In the genomic region with DNA sequence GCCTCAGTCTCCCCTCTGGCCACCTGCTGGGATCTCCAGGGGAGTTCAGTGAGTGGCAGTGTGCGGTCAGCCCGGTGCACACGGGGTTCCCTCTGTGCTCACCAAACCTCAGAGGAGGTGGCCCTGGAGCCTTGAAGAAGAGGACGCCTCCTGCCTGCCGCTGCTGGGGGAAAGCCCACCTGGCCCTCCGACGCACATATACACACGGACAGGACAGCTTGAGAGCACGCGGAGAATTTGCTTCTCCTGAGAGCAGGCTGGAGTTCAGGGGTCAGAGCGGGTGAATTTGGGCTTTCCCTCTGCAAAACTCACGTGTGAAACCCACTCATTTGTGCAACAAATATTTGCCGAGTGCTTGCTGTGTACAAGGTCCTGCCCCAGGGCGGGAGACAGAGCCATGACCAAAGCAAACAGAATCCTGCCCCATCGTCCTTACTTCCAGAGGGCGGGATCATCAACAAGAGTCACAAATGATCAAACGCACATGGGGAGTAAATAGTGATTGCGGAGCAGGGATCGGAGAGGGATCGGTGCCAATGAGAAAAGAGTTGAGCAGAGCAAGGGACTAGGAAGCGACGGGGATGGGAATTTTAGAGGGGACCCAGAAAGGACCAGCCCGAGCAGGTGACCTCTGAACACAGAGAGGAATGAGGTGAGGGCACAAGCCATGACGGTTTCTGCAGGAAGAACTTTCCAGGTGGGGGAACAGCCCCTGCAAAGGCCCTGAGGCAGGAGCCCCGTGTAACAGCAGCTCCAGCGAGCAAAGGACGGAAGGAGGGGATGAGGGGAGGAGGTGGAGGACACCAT, we compare ENCODE assay signal across 1 cellular context.
TF ChIP-seq lines count a peak whose summit lies in the region.

No MANE protein-coding gene starts in this region.

TF ChIP-seq in HepG2, 621 proteins besides CTCF, POLR2A, EP300 and RAD21 (continued from another document and continues in another):
- TF ChIP-seq, protein P1, sequence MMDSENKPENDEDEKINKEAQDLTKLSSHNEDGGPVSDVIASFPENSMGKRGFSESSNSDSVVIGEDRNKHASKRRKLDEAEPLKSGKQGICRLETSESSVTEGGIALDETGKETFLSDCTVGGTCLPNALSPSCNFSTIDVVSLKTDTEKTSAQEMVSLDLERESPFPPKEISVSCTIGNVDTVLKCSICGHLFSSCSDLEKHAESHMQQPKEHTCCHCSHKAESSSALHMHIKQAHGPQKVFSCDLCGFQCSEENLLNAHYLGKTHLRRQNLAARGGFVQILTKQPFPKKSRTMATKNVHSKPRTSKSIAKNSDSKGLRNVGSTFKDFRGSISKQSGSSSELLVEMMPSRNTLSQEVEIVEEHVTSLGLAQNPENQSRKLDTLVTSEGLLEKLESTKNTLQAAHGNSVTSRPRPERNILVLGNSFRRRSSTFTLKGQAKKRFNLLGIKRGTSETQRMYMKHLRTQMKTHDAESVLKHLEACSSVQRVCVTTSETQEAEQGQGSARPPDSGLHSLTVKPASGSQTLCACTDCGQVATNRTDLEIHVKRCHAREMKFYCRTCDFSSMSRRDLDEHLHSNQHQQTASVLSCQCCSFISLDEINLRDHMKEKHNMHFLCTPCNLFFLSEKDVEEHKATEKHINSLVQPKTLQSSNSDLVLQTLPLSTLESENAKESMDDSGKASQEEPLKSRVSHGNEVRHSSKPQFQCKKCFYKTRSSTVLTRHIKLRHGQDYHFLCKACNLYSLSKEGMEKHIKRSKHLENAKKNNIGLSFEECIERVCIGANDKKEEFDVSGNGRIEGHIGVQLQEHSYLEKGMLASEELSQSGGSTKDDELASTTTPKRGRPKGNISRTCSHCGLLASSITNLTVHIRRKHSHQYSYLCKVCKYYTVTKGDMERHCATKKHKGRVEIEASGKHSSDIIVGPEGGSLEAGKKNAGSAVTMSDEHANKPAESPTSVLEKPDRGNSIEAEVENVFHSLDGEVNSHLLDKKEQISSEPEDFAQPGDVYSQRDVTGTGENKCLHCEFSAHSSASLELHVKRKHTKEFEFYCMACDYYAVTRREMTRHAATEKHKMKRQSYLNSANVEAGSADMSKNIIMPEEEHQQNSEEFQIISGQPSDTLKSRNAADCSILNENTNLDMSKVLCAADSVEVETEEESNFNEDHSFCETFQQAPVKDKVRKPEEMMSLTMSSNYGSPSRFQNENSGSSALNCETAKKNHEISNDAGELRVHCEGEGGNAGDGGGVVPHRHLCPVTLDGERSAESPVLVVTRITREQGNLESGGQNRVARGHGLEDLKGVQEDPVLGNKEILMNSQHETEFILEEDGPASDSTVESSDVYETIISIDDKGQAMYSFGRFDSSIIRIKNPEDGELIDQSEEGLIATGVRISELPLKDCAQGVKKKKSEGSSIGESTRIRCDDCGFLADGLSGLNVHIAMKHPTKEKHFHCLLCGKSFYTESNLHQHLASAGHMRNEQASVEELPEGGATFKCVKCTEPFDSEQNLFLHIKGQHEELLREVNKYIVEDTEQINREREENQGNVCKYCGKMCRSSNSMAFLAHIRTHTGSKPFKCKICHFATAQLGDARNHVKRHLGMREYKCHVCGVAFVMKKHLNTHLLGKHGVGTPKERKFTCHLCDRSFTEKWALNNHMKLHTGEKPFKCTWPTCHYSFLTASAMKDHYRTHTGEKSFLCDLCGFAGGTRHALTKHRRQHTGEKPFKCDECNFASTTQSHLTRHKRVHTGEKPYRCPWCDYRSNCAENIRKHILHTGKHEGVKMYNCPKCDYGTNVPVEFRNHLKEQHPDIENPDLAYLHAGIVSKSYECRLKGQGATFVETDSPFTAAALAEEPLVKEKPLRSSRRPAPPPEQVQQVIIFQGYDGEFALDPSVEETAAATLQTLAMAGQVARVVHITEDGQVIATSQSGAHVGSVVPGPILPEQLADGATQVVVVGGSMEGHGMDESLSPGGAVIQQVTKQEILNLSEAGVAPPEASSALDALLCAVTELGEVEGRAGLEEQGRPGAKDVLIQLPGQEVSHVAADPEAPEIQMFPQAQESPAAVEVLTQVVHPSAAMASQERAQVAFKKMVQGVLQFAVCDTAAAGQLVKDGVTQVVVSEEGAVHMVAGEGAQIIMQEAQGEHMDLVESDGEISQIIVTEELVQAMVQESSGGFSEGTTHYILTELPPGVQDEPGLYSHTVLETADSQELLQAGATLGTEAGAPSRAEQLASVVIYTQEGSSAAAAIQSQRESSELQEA (CRISPR knock-in tag; IDR thresholded peaks at IDR 0.05; ENCODE audit: not compliant biosample characterization) = no peak
- TF ChIP-seq YY1 (IDR thresholded peaks at IDR 0.05; ENCODE audit: insufficient read depth, insufficient replicate concordance, low read depth, low read length) = peak; percentile 28
- TF ChIP-seq, protein P2, sequence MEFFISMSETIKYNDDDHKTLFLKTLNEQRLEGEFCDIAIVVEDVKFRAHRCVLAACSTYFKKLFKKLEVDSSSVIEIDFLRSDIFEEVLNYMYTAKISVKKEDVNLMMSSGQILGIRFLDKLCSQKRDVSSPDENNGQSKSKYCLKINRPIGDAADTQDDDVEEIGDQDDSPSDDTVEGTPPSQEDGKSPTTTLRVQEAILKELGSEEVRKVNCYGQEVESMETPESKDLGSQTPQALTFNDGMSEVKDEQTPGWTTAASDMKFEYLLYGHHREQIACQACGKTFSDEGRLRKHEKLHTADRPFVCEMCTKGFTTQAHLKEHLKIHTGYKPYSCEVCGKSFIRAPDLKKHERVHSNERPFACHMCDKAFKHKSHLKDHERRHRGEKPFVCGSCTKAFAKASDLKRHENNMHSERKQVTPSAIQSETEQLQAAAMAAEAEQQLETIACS (CRISPR knock-in tag; IDR thresholded peaks at IDR 0.05) = no peak
- TF ChIP-seq KLF6 (CRISPR knock-in tag; IDR thresholded peaks at IDR 0.05) = peak; percentile 63; the same call in 1 of the 2 replicates
- TF ChIP-seq, protein P3, sequence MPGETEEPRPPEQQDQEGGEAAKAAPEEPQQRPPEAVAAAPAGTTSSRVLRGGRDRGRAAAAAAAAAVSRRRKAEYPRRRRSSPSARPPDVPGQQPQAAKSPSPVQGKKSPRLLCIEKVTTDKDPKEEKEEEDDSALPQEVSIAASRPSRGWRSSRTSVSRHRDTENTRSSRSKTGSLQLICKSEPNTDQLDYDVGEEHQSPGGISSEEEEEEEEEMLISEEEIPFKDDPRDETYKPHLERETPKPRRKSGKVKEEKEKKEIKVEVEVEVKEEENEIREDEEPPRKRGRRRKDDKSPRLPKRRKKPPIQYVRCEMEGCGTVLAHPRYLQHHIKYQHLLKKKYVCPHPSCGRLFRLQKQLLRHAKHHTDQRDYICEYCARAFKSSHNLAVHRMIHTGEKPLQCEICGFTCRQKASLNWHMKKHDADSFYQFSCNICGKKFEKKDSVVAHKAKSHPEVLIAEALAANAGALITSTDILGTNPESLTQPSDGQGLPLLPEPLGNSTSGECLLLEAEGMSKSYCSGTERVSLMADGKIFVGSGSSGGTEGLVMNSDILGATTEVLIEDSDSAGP (CRISPR knock-in tag; IDR thresholded peaks at IDR 0.05; ENCODE audit: borderline replicate concordance) = no peak; the same call in 1 of the 2 replicates
- peak; percentile 64; the same call in 1 of the 2 replicates for TF ChIP-seq ZFP82 (CRISPR knock-in tag; IDR thresholded peaks at IDR 0.05; ENCODE audit: borderline replicate concordance)
- TF ChIP-seq SMARCE1 (IDR thresholded peaks at IDR 0.05; ENCODE audit: borderline replicate concordance) = no peak
- no peak for TF ChIP-seq SMARCC2 (IDR thresholded peaks at IDR 0.05)
- peak; percentile 58 for TF ChIP-seq ZNF501 (CRISPR knock-in tag; IDR thresholded peaks at IDR 0.05)
- TF ChIP-seq PAF1 (CRISPR knock-in tag; IDR thresholded peaks at IDR 0.05) = no peak
- TF ChIP-seq, protein P4, sequence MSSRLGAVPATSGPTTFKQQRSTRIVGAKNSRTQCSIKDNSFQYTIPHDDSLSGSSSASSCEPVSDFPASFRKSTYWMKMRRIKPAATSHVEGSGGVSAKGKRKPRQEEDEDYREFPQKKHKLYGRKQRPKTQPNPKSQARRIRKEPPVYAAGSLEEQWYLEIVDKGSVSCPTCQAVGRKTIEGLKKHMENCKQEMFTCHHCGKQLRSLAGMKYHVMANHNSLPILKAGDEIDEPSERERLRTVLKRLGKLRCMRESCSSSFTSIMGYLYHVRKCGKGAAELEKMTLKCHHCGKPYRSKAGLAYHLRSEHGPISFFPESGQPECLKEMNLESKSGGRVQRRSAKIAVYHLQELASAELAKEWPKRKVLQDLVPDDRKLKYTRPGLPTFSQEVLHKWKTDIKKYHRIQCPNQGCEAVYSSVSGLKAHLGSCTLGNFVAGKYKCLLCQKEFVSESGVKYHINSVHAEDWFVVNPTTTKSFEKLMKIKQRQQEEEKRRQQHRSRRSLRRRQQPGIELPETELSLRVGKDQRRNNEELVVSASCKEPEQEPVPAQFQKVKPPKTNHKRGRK (CRISPR knock-in tag; IDR thresholded peaks at IDR 0.05) = no peak
- TF ChIP-seq, protein P5, sequence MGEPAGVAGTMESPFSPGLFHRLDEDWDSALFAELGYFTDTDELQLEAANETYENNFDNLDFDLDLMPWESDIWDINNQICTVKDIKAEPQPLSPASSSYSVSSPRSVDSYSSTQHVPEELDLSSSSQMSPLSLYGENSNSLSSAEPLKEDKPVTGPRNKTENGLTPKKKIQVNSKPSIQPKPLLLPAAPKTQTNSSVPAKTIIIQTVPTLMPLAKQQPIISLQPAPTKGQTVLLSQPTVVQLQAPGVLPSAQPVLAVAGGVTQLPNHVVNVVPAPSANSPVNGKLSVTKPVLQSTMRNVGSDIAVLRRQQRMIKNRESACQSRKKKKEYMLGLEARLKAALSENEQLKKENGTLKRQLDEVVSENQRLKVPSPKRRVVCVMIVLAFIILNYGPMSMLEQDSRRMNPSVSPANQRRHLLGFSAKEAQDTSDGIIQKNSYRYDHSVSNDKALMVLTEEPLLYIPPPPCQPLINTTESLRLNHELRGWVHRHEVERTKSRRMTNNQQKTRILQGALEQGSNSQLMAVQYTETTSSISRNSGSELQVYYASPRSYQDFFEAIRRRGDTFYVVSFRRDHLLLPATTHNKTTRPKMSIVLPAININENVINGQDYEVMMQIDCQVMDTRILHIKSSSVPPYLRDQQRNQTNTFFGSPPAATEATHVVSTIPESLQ (CRISPR knock-in tag; conservative IDR thresholded peaks at IDR 0.05) = no peak
- no peak; the same call in 1 of the 2 replicates for TF ChIP-seq ZSCAN12 (CRISPR knock-in tag; IDR thresholded peaks at IDR 0.05)
- TF ChIP-seq, protein P6, sequence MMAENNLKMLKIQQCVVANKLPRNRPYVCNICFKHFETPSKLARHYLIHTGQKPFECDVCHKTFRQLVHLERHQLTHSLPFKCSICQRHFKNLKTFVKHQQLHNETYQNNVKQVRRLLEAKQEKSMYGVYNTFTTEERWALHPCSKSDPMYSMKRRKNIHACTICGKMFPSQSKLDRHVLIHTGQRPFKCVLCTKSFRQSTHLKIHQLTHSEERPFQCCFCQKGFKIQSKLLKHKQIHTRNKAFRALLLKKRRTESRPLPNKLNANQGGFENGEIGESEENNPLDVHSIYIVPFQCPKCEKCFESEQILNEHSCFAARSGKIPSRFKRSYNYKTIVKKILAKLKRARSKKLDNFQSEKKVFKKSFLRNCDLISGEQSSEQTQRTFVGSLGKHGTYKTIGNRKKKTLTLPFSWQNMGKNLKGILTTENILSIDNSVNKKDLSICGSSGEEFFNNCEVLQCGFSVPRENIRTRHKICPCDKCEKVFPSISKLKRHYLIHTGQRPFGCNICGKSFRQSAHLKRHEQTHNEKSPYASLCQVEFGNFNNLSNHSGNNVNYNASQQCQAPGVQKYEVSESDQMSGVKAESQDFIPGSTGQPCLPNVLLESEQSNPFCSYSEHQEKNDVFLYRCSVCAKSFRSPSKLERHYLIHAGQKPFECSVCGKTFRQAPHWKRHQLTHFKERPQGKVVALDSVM (CRISPR knock-in tag; IDR thresholded peaks at IDR 0.05) = no peak
- TF ChIP-seq HOXA7 (CRISPR knock-in tag; IDR thresholded peaks at IDR 0.05) = no peak
- no peak for TF ChIP-seq ZNF10 (CRISPR knock-in tag; IDR thresholded peaks at IDR 0.05; ENCODE audit: borderline replicate concordance, low read depth)
- TF ChIP-seq, protein P7, sequence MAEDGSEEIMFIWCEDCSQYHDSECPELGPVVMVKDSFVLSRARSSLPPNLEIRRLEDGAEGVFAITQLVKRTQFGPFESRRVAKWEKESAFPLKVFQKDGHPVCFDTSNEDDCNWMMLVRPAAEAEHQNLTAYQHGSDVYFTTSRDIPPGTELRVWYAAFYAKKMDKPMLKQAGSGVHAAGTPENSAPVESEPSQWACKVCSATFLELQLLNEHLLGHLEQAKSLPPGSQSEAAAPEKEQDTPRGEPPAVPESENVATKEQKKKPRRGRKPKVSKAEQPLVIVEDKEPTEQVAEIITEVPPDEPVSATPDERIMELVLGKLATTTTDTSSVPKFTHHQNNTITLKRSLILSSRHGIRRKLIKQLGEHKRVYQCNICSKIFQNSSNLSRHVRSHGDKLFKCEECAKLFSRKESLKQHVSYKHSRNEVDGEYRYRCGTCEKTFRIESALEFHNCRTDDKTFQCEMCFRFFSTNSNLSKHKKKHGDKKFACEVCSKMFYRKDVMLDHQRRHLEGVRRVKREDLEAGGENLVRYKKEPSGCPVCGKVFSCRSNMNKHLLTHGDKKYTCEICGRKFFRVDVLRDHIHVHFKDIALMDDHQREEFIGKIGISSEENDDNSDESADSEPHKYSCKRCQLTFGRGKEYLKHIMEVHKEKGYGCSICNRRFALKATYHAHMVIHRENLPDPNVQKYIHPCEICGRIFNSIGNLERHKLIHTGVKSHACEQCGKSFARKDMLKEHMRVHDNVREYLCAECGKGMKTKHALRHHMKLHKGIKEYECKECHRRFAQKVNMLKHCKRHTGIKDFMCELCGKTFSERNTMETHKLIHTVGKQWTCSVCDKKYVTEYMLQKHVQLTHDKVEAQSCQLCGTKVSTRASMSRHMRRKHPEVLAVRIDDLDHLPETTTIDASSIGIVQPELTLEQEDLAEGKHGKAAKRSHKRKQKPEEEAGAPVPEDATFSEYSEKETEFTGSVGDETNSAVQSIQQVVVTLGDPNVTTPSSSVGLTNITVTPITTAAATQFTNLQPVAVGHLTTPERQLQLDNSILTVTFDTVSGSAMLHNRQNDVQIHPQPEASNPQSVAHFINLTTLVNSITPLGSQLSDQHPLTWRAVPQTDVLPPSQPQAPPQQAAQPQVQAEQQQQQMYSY (CRISPR knock-in tag; IDR thresholded peaks at IDR 0.05) = 0 out of 2 replicates have a peak, but pooled peaks have one; percentile 31
- no peak for TF ChIP-seq STAT5B (CRISPR knock-in tag; IDR thresholded peaks at IDR 0.05)
- TF ChIP-seq ZNF7 (CRISPR knock-in tag; IDR thresholded peaks at IDR 0.05) = no peak
- TF ChIP-seq MXI1 (IDR thresholded peaks at IDR 0.05; ENCODE audit: borderline replicate concordance, low read depth, low read length) = peak; percentile 64; the same call in 1 of the 3 replicates
- TF ChIP-seq THYN1 (CRISPR knock-in tag; IDR thresholded peaks at IDR 0.05; ENCODE audit: borderline replicate concordance, low read depth) = no peak
- TF ChIP-seq FOXK1 (CRISPR knock-in tag; IDR thresholded peaks at IDR 0.05; ENCODE audit: borderline replicate concordance, low read depth) = peak; percentile 79
- peak; percentile 37 for TF ChIP-seq NKX3-1 (CRISPR knock-in tag; IDR thresholded peaks at IDR 0.05)
